Comparison of ENCODE assay signal across 9 cellular contexts in genomic region chr6:111088668-111089003, GRCh38. TPM values are rescaled to one million over a fixed set of nuclear protein-coding genes. Genes with fewer than 3 reads are reported as not detected.
DNase-seq lines count a peak whose midpoint lies in the region; ATAC-seq and TF ChIP-seq lines count a peak whose summit lies in the region.
"Had no signal": no experiment of that assay in that cellular context is flagged by ENCODE, and none has a peak within 500 bp of the region (broad histone marks: within the 10 kb centered on the region; RNA-seq: fewer than 3 reads in every experiment).

No MANE protein-coding gene starts in this region.

- H3K4me1 ChIP-seq in left ventricle myocardium inferior (peaks cover 41% of the 10 kb centered on the region), body of pancreas (peaks cover 32% of the 10 kb centered on the region), mucosa of stomach (ENCODE audit: control insufficient read depth, insufficient read depth, low read length) (peaks cover 9% of the 10 kb centered on the region), vagina (peaks cover 19% of the 10 kb centered on the region)

- 17 to 18% methylated on average over 5 of the region's 5 CpGs for WGBS in body of pancreas, 2 donors

- H3K4me3 ChIP-seq in left ventricle myocardium inferior = peak overlapping the region; percentile 73
- peak overlapping the region; percentile 67 to 91 for H3K4me3 ChIP-seq in body of pancreas
- peak overlapping the region; percentile 31 for H3K4me3 ChIP-seq in mucosa of stomach (ENCODE audit: low read length)
- H3K4me3 ChIP-seq in vagina = peak overlapping the region; percentile 52 to 58

- DNase-seq in left ventricle myocardium inferior = no peak
- DNase-seq in left cardiac atrium = no peak
- no peak for DNase-seq in body of pancreas
- no peak for DNase-seq in vagina (ENCODE audit: extremely low spot score in 2 of 2)

- H3K27ac ChIP-seq in left ventricle myocardium inferior (replicated peaks) (peak overlapping the region; percentile 75), body of pancreas (peak overlapping the region; percentile 69 to 88 (median 84)), vagina (no peak overlapping the region)

- TF ChIP-seq POLR2A in body of pancreas (IDR thresholded peaks at IDR 0.05) (no peak), vagina (IDR thresholded peaks at IDR 0.05) (no peak)

- TF ChIP-seq CTCF in left ventricle myocardium inferior (IDR thresholded peaks at IDR 0.05; ENCODE audit: borderline replicate concordance) (no peak), body of pancreas (IDR thresholded peaks at IDR 0.05) (no peak), vagina (IDR thresholded peaks at IDR 0.05) (no peak)

- no peak for ATAC-seq in left cardiac atrium
- ATAC-seq in body of pancreas = no peak
- no peak for ATAC-seq in HG03442 (IDR thresholded peaks at IDR 0.05; ENCODE audit: unreplicated experiment)
- no peak for ATAC-seq in HG02852 (IDR thresholded peaks at IDR 0.05; ENCODE audit: unreplicated experiment)
- no peak for ATAC-seq in GM18502 (IDR thresholded peaks at IDR 0.05; ENCODE audit: poor library complexity, unreplicated experiment)

- intact Hi-C loops in left ventricle myocardium inferior (cut with micrococcal nuclease) = no loop called here
- intact Hi-C loops in left cardiac atrium (cut with DNase I) = loop anchor here in 1 of 2 donors (10.0 kb wide), 1 partner anchor 116 kb away; no protein-coding TSS in a partner anchor
- intact Hi-C loops in body of pancreas (cut with DNase I) = no loop called here
- intact Hi-C loops in vagina (cut with DNase I) = no loop called here

- no peak overlapping the region for H3K9ac ChIP-seq in mucosa of stomach (ENCODE audit: low read length)

- H3K27me3 ChIP-seq in left ventricle myocardium inferior (ENCODE audit: low read depth) (peaks cover 55% of the 10 kb centered on the region), body of pancreas (no peaks in the 10 kb centered on the region), mucosa of stomach (ENCODE audit: control insufficient read depth, insufficient read depth, low read length) (peaks cover 24% of the 10 kb centered on the region), vagina (no peaks in the 10 kb centered on the region)

- H3K9me3 ChIP-seq in left ventricle myocardium inferior (replicated peaks) (no peaks in the 10 kb centered on the region), body of pancreas (no peaks in the 10 kb centered on the region), mucosa of stomach (ENCODE audit: control insufficient read depth, low read length) (no peaks in the 10 kb centered on the region), vagina (no peaks in the 10 kb centered on the region)

- H3K36me3 ChIP-seq in left ventricle myocardium inferior (no peaks in the 10 kb centered on the region), body of pancreas (replicated peaks in 1 of 2; ENCODE audit: insufficient read depth in 1 of 2, low read depth in 2 of 2) (no peaks in the 10 kb centered on the region), mucosa of stomach (ENCODE audit: control insufficient read depth, insufficient read depth, low read length) (no peaks in the 10 kb centered on the region), vagina (no peaks in the 10 kb centered on the region)

RNA-seq across cellular contexts. Expression of gene SLC16A10, which starts 1.3 kb away (rescaled TPM):
- total RNA-seq in left ventricle myocardium inferior = 4.5 TPM
- 1 to 10 TPM; 4.8 to 9.5 TPM for total RNA-seq in left cardiac atrium
- 100 to 1,000 TPM in 1 of 2 donors, 10 to 100 TPM in 1; 59.4 to 124 TPM for total RNA-seq in body of pancreas
- total RNA-seq in vagina = 5.4 TPM
- total RNA-seq: fibroblast of villous mesenchyme had no signal
